Comparison of ENCODE assay signal across 14 cellular contexts in the genomic region with DNA sequence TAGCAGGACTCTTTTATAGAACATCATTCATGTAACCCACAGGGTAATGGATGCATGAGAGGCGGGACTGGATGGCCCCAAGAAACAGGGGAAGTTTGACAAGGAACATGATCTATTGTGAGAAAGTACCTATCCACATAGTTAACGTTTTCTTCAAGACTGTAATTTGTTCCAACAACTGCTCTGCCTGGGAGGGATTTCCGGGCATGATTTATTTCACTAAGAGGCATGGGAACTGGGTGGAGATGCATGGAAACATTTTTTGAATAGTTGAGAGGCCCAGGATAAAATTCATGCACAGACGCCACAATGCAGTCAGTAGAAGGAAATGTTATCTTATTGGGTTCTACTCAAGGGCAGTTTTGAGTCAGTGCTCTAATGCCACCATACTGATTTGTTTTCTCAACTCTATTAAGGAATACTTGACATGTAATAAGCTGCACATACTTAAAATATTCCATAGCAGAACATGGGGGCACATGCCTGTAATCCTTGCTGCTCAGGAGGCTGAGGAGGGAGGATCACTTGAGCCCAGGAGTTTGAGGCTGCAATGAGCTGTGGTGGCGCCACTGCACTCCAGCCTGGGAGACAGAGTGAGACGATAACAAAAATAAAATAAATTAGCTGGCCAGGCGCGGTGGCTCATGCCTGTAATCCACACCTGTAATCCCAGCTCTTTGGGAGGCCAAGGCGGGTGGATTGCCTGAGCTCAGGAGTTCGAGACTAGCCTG. TPM values are rescaled to one million over a fixed set of nuclear protein-coding genes. Genes with fewer than 3 reads are reported as not detected.
A peak's percentile ranks its signal among the peaks of the same experiment; 100 is the strongest.
DNase-seq lines count a peak whose midpoint lies in the region; ATAC-seq, FAIRE-seq and TF ChIP-seq lines count a peak whose summit lies in the region.
"Had no signal": no experiment of that assay in that cellular context is flagged by ENCODE, and none has a peak within 500 bp of the region (broad histone marks: within the 10 kb centered on the region; RNA-seq: fewer than 3 reads in every experiment).

No MANE protein-coding gene starts in this region.

- H3K27ac ChIP-seq in HepG2 (ENCODE audit: extremely low read length, insufficient read depth, low read length) (no peak overlapping the region), right lobe of liver (no peak overlapping the region), gastroesophageal sphincter (peak overlapping the region in 2 of 4 donors; percentile 43 to 54), aorta (ENCODE audit: low read depth in 1 of 2, low read length in 2 of 2) (peak overlapping the region in 1 of 2 donors; percentile 26), small intestine (ENCODE audit: low read depth in 1 of 2, low read length in 1 of 2) (no peak overlapping the region)
- H3K27ac ChIP-seq: ovary had no signal

- H3K36me3 ChIP-seq in HepG2 (replicated peaks in 1 of 2; ENCODE audit: control insufficient read depth in 1 of 2, insufficient read depth in 2 of 2, low read length in 2 of 2) (no peaks in the 10 kb centered on the region), right lobe of liver (no peaks in the 10 kb centered on the region), gastroesophageal sphincter (no peaks in the 10 kb centered on the region), aorta (ENCODE audit: control insufficient read depth in 1 of 2, insufficient read depth in 2 of 2, low read length in 1 of 2) (no peaks in the 10 kb centered on the region), small intestine (ENCODE audit: control insufficient read depth in 2 of 2, insufficient read depth in 2 of 2, low read length in 2 of 2) (no peaks in the 10 kb centered on the region)
- H3K36me3 ChIP-seq: ovary had no signal

- peaks cover 1 to 14% of the 10 kb centered on the region in 2 experiments; a peak in 3 of 5 replicates for H3K27me3 ChIP-seq in HepG2 (ENCODE audit: control insufficient read depth in 1 of 2, insufficient read depth in 2 of 2, low read length in 2 of 2)
- H3K27me3 ChIP-seq in right lobe of liver: no peaks in the 10 kb centered on the region
- H3K27me3 ChIP-seq in gastroesophageal sphincter: peaks cover 37% of the 10 kb centered on the region
- no peaks in the 10 kb centered on the region for H3K27me3 ChIP-seq in aorta (ENCODE audit: control insufficient read depth in 1 of 2, insufficient read depth in 2 of 2, low read length in 1 of 2)
- H3K27me3 ChIP-seq in small intestine (ENCODE audit: control insufficient read depth in 2 of 2, insufficient read depth in 2 of 2, low read length in 2 of 2): no peaks in the 10 kb centered on the region
- H3K27me3 ChIP-seq: ovary had no signal

- H3K9me3 ChIP-seq in HepG2 (ENCODE audit: low read length): no peaks in the 10 kb centered on the region
- no peaks in the 10 kb centered on the region for H3K9me3 ChIP-seq in right lobe of liver
- no peaks in the 10 kb centered on the region for H3K9me3 ChIP-seq in gastroesophageal sphincter
- H3K9me3 ChIP-seq in aorta (ENCODE audit: control insufficient read depth, low read length): no peaks in the 10 kb centered on the region
- no peaks in the 10 kb centered on the region for H3K9me3 ChIP-seq in small intestine (ENCODE audit: control insufficient read depth, low read depth)
- H3K9me3 ChIP-seq: ovary had no signal

- H3K4me1 ChIP-seq in HepG2 (ENCODE audit: insufficient read depth, low read length) (peaks cover 20% of the 10 kb centered on the region; the same call in 1 of the 2 replicates), right lobe of liver (no peaks in the 10 kb centered on the region), gastroesophageal sphincter (no peaks in the 10 kb centered on the region), aorta (ENCODE audit: control insufficient read depth in 1 of 2, insufficient read depth in 2 of 2, low read length in 2 of 2) (no peaks in the 10 kb centered on the region), small intestine (ENCODE audit: control insufficient read depth in 2 of 2, insufficient read depth in 1 of 2, low read depth in 1 of 2, low read length in 1 of 2) (no peaks in the 10 kb centered on the region)

- TF ChIP-seq CTCF in HepG2 (CRISPR knock-in tag; IDR thresholded peaks at IDR 0.05): no peak
- no peak for TF ChIP-seq CTCF in right lobe of liver (IDR thresholded peaks at IDR 0.05)
- TF ChIP-seq CTCF in gastroesophageal sphincter (IDR thresholded peaks at IDR 0.05): no peak

- POLR2A ChIA-PET in HepG2 (lab: Yijun Ruan, JAX): no interaction called here

- H3K4me3 ChIP-seq in HepG2 (replicated peaks in 1 of 3; ENCODE audit: insufficient read depth in 1 of 3, low read depth in 2 of 3, low read length in 3 of 3) (no peak overlapping the region), right lobe of liver (no peak overlapping the region), gastroesophageal sphincter (no peak overlapping the region), aorta (ENCODE audit: low read length in 2 of 2) (no peak overlapping the region), small intestine (ENCODE audit: low read depth in 1 of 2, low read length in 2 of 2) (no peak overlapping the region)
- H3K4me3 ChIP-seq: ovary had no signal

- CTCF ChIA-PET in HepG2 (lab: Yijun Ruan, JAX; ENCODE audit: low intra/inter-chr PET ratio, low total read pairs): no interaction called here

- 51% methylated on average over 10 of the region's 10 CpGs for WGBS in HepG2 (ENCODE audit: low lambda C conversion rate)
- WGBS in right lobe of liver (ENCODE audit: insufficient coverage, low coverage, low lambda C conversion rate, missing lambda C conversion rate): 74% methylated on average over 10 of the region's 10 CpGs
- 15 to 56% methylated on average over 4 to 8 of the region's 10 CpGs for WGBS in gastroesophageal sphincter (ENCODE audit: low coverage in 1 of 2), 2 donors
- 41 to 44% methylated on average over 10 of the region's 10 CpGs for WGBS in aorta, 2 donors
- WGBS in small intestine, 3 donors: 68 to 82% (median 78%) methylated on average over 10 of the region's 10 CpGs

- intact Hi-C loops in HepG2 (cut with micrococcal nuclease; ENCODE audit: unreplicated experiment) (no loop called here), right lobe of liver (cut with DNase I) (no loop called here), aorta (cut with DNase I) (no loop called here)

- H3K9ac ChIP-seq in HepG2 (ENCODE audit: insufficient read depth, low read depth, low read length): no peak overlapping the region

- in situ Hi-C loops in HepG2 (cut with HindIII; ENCODE audit: extremely low pct_ligation_motif_present, low pct_unique_long_range_greater_than_20kb): no loop called here

- DNase-seq in HepG2 (ENCODE audit: low spot score) (no peak), right lobe of liver (no peak), astrocyte of the hippocampus (ENCODE audit: low read depth, low spot score) (peak; percentile 81), aorta (no peak), small intestine (no peak), DMS79 (lab: John Stamatoyannopoulos, UW) (no peak)
- DNase-seq in stimulated activated CD4-positive, alpha-beta T cell treated with anti-CD3 and anti-CD28 coated beads, Interleukin-4, amount 100 ng/mL, for 4 hours: no peak
- DNase-seq: activated gamma-delta T cell, Kasumi-1, NCI-H2029 treated with DMSO at 0.1 percent for 48 hours, ovary had no signal

- no peak overlapping the region for H3K4me2 ChIP-seq in HepG2 (ENCODE audit: low read depth, low read length)

- TF ChIP-seq EP300 in HepG2 (IDR thresholded peaks at IDR 0.05; ENCODE audit: low read depth in 2 of 2, low read length in 2 of 2): no peak
- no peak for TF ChIP-seq EP300 in HepG2 (CRISPR knock-in tag; IDR thresholded peaks at IDR 0.05; ENCODE audit: borderline replicate concordance)
- TF ChIP-seq EP300 in gastroesophageal sphincter (IDR thresholded peaks at IDR 0.05): no peak

- TF ChIP-seq RAD21 in HepG2 (CRISPR knock-in tag; IDR thresholded peaks at IDR 0.05): no peak

- BruUV-seq in HepG2 (replicated peaks; lab: Mats Ljungman, UMichigan): no TSS peak

- no peaks in the 10 kb centered on the region for H4K20me1 ChIP-seq in HepG2 (ENCODE audit: insufficient read depth, low read length)

- FAIRE-seq in HepG2 (lab: Jason Lieb, UNC) (no peak), small intestine (lab: Jason Lieb, UNC) (no peak)
- FAIRE-seq: colon, G401.6 had no signal

- ATAC-seq in HepG2: no peak
- ATAC-seq in right lobe of liver: no peak
- peak; percentile 36 for ATAC-seq in gastroesophageal sphincter
- peak; percentile 22 for ATAC-seq in aorta (ENCODE audit: low FRiP score)

- H3K79me2 ChIP-seq in HepG2 (ENCODE audit: insufficient read depth, low read length): no peaks in the 10 kb centered on the region

- no peak overlapping the region for H2AFZ ChIP-seq in HepG2 (ENCODE audit: low read length)

- no peak for TF ChIP-seq POLR2A in HepG2 (IDR thresholded peaks at IDR 0.05; ENCODE audit: insufficient read depth in 1 of 2, low read depth in 2 of 2, low read length in 2 of 2)
- TF ChIP-seq POLR2A in right lobe of liver (IDR thresholded peaks at IDR 0.05): no peak
- no peak for TF ChIP-seq POLR2A in gastroesophageal sphincter (IDR thresholded peaks at IDR 0.05)

RNA-seq across cellular contexts. Expression of gene ATG4D, which starts 9.9 kb away (rescaled TPM):
- total RNA-seq in HepG2 (2016; rRNA removed; fragmentation: Illumina TruSeq; extraction: Trizol): 9.3 and 19.0 TPM in 2 replicates
- 20.9 and 26.1 TPM in 2 replicates for total RNA-seq in HepG2 (2016; cell fraction: cytosol; rRNA removed; fragmentation: Illumina TruSeq; extraction: Trizol; ENCODE audit: low read depth)
- total RNA-seq in HepG2 (2016; cell fraction: insoluble cytoplasmic fraction; rRNA removed; fragmentation: Illumina TruSeq; extraction: Trizol): 8.3 and 18.7 TPM in 2 replicates
- total RNA-seq in HepG2 (2016; cell fraction: membrane; rRNA removed; fragmentation: Illumina TruSeq; extraction: Trizol): 35.4 and 38.3 TPM in 2 replicates
- 17.2 TPM in 2 replicates for total RNA-seq in HepG2 (2016; cell fraction: nucleus; rRNA removed; fragmentation: Illumina TruSeq; extraction: Trizol)
- 17.8 and 22.9 TPM in 2 replicates for polyA plus RNA-seq in HepG2 (2011; rRNA removed)
- polyA plus RNA-seq in HepG2 (2011; cell fraction: cytosol; rRNA removed): 16.1 and 23.3 TPM in 2 replicates
- 60.1 and 73.0 TPM in 2 replicates for polyA plus RNA-seq in HepG2 (2011; cell fraction: nucleus; rRNA removed)
- 16.8 and 18.5 TPM in 2 replicates for polyA plus RNA-seq in HepG2 (2012)
- 22.2 and 28.5 TPM in 2 replicates for polyA plus RNA-seq in HepG2 (2016; cell fraction: cytosol; fragmentation: Illumina TruSeq; extraction: Trizol; ENCODE audit: low read depth)
- 11.1 and 14.6 TPM in 2 replicates for polyA plus RNA-seq in HepG2 (2016; cell fraction: insoluble cytoplasmic fraction; fragmentation: Illumina TruSeq; extraction: Trizol; ENCODE audit: low read depth)
- 29.9 and 35.4 TPM in 2 replicates for polyA plus RNA-seq in HepG2 (2016; cell fraction: membrane; fragmentation: Illumina TruSeq; extraction: Trizol; ENCODE audit: low read depth)
- 35.0 and 45.7 TPM in 2 replicates for polyA plus RNA-seq in HepG2 (2016; cell fraction: nucleus; fragmentation: Illumina TruSeq; extraction: Trizol; ENCODE audit: insufficient read depth, low read depth)
- 33.4 and 51.6 TPM in 2 replicates for polyA minus RNA-seq in HepG2 (2011; rRNA and poly(A)+ RNA removed; ENCODE audit: low replicate concordance)
- polyA minus RNA-seq in HepG2 (2011; cell fraction: cytosol; rRNA and poly(A)+ RNA removed): 18.5 and 22.9 TPM in 2 replicates
- polyA minus RNA-seq in HepG2 (2011; cell fraction: nucleus; rRNA and poly(A)+ RNA removed): 13.3 and 16.9 TPM in 2 replicates
- 10 to 100 TPM in 4 of 6 experiments, 1 to 10 TPM in 2; 8.1 to 19.7 (median 11.8) TPM for total RNA-seq in right lobe of liver
- total RNA-seq in gastroesophageal sphincter: 10 to 100 TPM; 18.4 to 35.6 (median 24.9) TPM
- 10 to 100 TPM; 14.0 to 17.2 TPM for total RNA-seq in aorta
- 10 to 100 TPM; 17.7 to 42.6 TPM for polyA plus RNA-seq in aorta
- polyA plus RNA-seq in small intestine: 100 to 1,000 TPM in 2 of 3 donors, 10 to 100 TPM in 1; 49.0 to 181 (median 161) TPM

RNA-seq across cellular contexts. Expression of gene S1PR5, which starts 16.6 kb away (rescaled TPM):
- not detected in 2 replicates for total RNA-seq in HepG2 (2016; rRNA removed; fragmentation: Illumina TruSeq; extraction: Trizol)
- not detected in 2 replicates for total RNA-seq in HepG2 (2016; cell fraction: cytosol; rRNA removed; fragmentation: Illumina TruSeq; extraction: Trizol; ENCODE audit: low read depth)
- total RNA-seq in HepG2 (2016; cell fraction: insoluble cytoplasmic fraction; rRNA removed; fragmentation: Illumina TruSeq; extraction: Trizol): 0.09 TPM in 1 of 2 replicates, not detected in the other
- not detected in 2 replicates for total RNA-seq in HepG2 (2016; cell fraction: membrane; rRNA removed; fragmentation: Illumina TruSeq; extraction: Trizol)
- total RNA-seq in HepG2 (2016; cell fraction: nucleus; rRNA removed; fragmentation: Illumina TruSeq; extraction: Trizol): not detected in 2 replicates
- 0.04 TPM in 1 of 2 replicates, not detected in the other for polyA plus RNA-seq in HepG2 (2011; rRNA removed)
- 0.04 TPM in 1 of 2 replicates, not detected in the other for polyA plus RNA-seq in HepG2 (2011; cell fraction: cytosol; rRNA removed)
- not detected in 2 replicates for polyA plus RNA-seq in HepG2 (2011; cell fraction: nucleus; rRNA removed)
- polyA plus RNA-seq in HepG2 (2012): not detected in 2 replicates
- polyA plus RNA-seq in HepG2 (2016; cell fraction: cytosol; fragmentation: Illumina TruSeq; extraction: Trizol; ENCODE audit: low read depth): not detected in 2 replicates
- not detected in 2 replicates for polyA plus RNA-seq in HepG2 (2016; cell fraction: insoluble cytoplasmic fraction; fragmentation: Illumina TruSeq; extraction: Trizol; ENCODE audit: low read depth)
- polyA plus RNA-seq in HepG2 (2016; cell fraction: membrane; fragmentation: Illumina TruSeq; extraction: Trizol; ENCODE audit: low read depth): not detected in 2 replicates
- not detected in 2 replicates for polyA plus RNA-seq in HepG2 (2016; cell fraction: nucleus; fragmentation: Illumina TruSeq; extraction: Trizol; ENCODE audit: insufficient read depth, low read depth)
- 0.72 TPM in 1 of 2 replicates, not detected in the other for polyA minus RNA-seq in HepG2 (2011; rRNA and poly(A)+ RNA removed; ENCODE audit: low replicate concordance)
- polyA minus RNA-seq in HepG2 (2011; cell fraction: cytosol; rRNA and poly(A)+ RNA removed): not detected in 2 replicates
- polyA minus RNA-seq in HepG2 (2011; cell fraction: nucleus; rRNA and poly(A)+ RNA removed): not detected in 2 replicates
- total RNA-seq in right lobe of liver: under 1 TPM in 5 of 6 experiments, not detected in 1; 0.20 to 0.43 (median 0.35) TPM
- total RNA-seq in gastroesophageal sphincter: 1 to 10 TPM in 1 of 4 donors, not detected in 3; 1.1 TPM
- under 1 TPM; 0.39 to 0.99 TPM for total RNA-seq in aorta
- polyA plus RNA-seq in aorta: 1 to 10 TPM; 1.3 to 1.6 TPM
- polyA plus RNA-seq in small intestine: under 1 TPM in 1 of 3 donors, not detected in 2; 0.09 TPM

RNA-seq across cellular contexts. Expression of gene KEAP1, which starts 30.7 kb away (rescaled TPM):
- total RNA-seq in HepG2 (2016; rRNA removed; fragmentation: Illumina TruSeq; extraction: Trizol) (72.9 and 75.5 TPM in 2 replicates), right lobe of liver (10 to 100 TPM; 36.7 to 60.7 (median 41.2) TPM), gastroesophageal sphincter (10 to 100 TPM; 62.1 to 80.3 (median 69.8) TPM), aorta (10 to 100 TPM; 43.6 to 62.8 TPM)
- 37.8 and 38.2 TPM in 2 replicates for total RNA-seq in HepG2 (2016; cell fraction: cytosol; rRNA removed; fragmentation: Illumina TruSeq; extraction: Trizol; ENCODE audit: low read depth)
- total RNA-seq in HepG2 (2016; cell fraction: insoluble cytoplasmic fraction; rRNA removed; fragmentation: Illumina TruSeq; extraction: Trizol): 60.9 and 73.7 TPM in 2 replicates
- 75.5 and 78.9 TPM in 2 replicates for total RNA-seq in HepG2 (2016; cell fraction: membrane; rRNA removed; fragmentation: Illumina TruSeq; extraction: Trizol)
- total RNA-seq in HepG2 (2016; cell fraction: nucleus; rRNA removed; fragmentation: Illumina TruSeq; extraction: Trizol): 35.4 and 45.7 TPM in 2 replicates
- polyA plus RNA-seq in HepG2 (2011; rRNA removed) (56.7 and 72.4 TPM in 2 replicates), aorta (10 to 100 TPM; 30.9 to 56.2 TPM), small intestine (10 to 100 TPM; 44.0 to 73.8 (median 68.9) TPM)
- 40.4 and 55.8 TPM in 2 replicates for polyA plus RNA-seq in HepG2 (2011; cell fraction: cytosol; rRNA removed)
- 51.5 and 70.2 TPM in 2 replicates for polyA plus RNA-seq in HepG2 (2011; cell fraction: nucleus; rRNA removed)
- polyA plus RNA-seq in HepG2 (2012): 46.5 and 50.3 TPM in 2 replicates
- polyA plus RNA-seq in HepG2 (2016; cell fraction: cytosol; fragmentation: Illumina TruSeq; extraction: Trizol; ENCODE audit: low read depth): 24.3 and 29.7 TPM in 2 replicates
- 71.7 and 84.0 TPM in 2 replicates for polyA plus RNA-seq in HepG2 (2016; cell fraction: insoluble cytoplasmic fraction; fragmentation: Illumina TruSeq; extraction: Trizol; ENCODE audit: low read depth)
- polyA plus RNA-seq in HepG2 (2016; cell fraction: membrane; fragmentation: Illumina TruSeq; extraction: Trizol; ENCODE audit: low read depth): 56.3 and 60.2 TPM in 2 replicates
- polyA plus RNA-seq in HepG2 (2016; cell fraction: nucleus; fragmentation: Illumina TruSeq; extraction: Trizol; ENCODE audit: insufficient read depth, low read depth): 62.2 and 71.4 TPM in 2 replicates
- polyA minus RNA-seq in HepG2 (2011; rRNA and poly(A)+ RNA removed; ENCODE audit: low replicate concordance): 113 and 248 TPM in 2 replicates
- 40.0 and 43.1 TPM in 2 replicates for polyA minus RNA-seq in HepG2 (2011; cell fraction: cytosol; rRNA and poly(A)+ RNA removed)
- 24.3 and 29.7 TPM in 2 replicates for polyA minus RNA-seq in HepG2 (2011; cell fraction: nucleus; rRNA and poly(A)+ RNA removed)

RNA-seq across cellular contexts. Expression of gene KRI1, which starts 32.0 kb away (rescaled TPM):
- total RNA-seq in HepG2 (2016; rRNA removed; fragmentation: Illumina TruSeq; extraction: Trizol) (10.2 and 11.7 TPM in 2 replicates), right lobe of liver (1 to 10 TPM; 5.8 to 9.6 (median 8.5) TPM), gastroesophageal sphincter (10 to 100 TPM; 16.0 to 28.0 (median 20.1) TPM), aorta (10 to 100 TPM; 15.8 to 18.9 TPM)
- 2.3 and 3.1 TPM in 2 replicates for total RNA-seq in HepG2 (2016; cell fraction: cytosol; rRNA removed; fragmentation: Illumina TruSeq; extraction: Trizol; ENCODE audit: low read depth)
- 8.4 and 12.8 TPM in 2 replicates for total RNA-seq in HepG2 (2016; cell fraction: insoluble cytoplasmic fraction; rRNA removed; fragmentation: Illumina TruSeq; extraction: Trizol)
- 3.2 and 3.9 TPM in 2 replicates for total RNA-seq in HepG2 (2016; cell fraction: membrane; rRNA removed; fragmentation: Illumina TruSeq; extraction: Trizol)
- 9.0 and 10.0 TPM in 2 replicates for total RNA-seq in HepG2 (2016; cell fraction: nucleus; rRNA removed; fragmentation: Illumina TruSeq; extraction: Trizol)
- polyA plus RNA-seq in HepG2 (2011; rRNA removed) (9.1 and 12.7 TPM in 2 replicates), aorta (10 to 100 TPM in 1 of 2 donors, 1 to 10 TPM in 1; 6.4 to 41.0 TPM), small intestine (10 to 100 TPM; 14.8 to 18.2 (median 18.1) TPM)
- polyA plus RNA-seq in HepG2 (2011; cell fraction: cytosol; rRNA removed): 4.8 and 4.9 TPM in 2 replicates
- polyA plus RNA-seq in HepG2 (2011; cell fraction: nucleus; rRNA removed): 29.3 and 32.2 TPM in 2 replicates
- 12.5 and 15.9 TPM in 2 replicates for polyA plus RNA-seq in HepG2 (2012)
- 1.9 and 2.1 TPM in 2 replicates for polyA plus RNA-seq in HepG2 (2016; cell fraction: cytosol; fragmentation: Illumina TruSeq; extraction: Trizol; ENCODE audit: low read depth)
- 11.0 and 12.8 TPM in 2 replicates for polyA plus RNA-seq in HepG2 (2016; cell fraction: insoluble cytoplasmic fraction; fragmentation: Illumina TruSeq; extraction: Trizol; ENCODE audit: low read depth)
- 3.0 and 4.1 TPM in 2 replicates for polyA plus RNA-seq in HepG2 (2016; cell fraction: membrane; fragmentation: Illumina TruSeq; extraction: Trizol; ENCODE audit: low read depth)
- 59.6 and 63.0 TPM in 2 replicates for polyA plus RNA-seq in HepG2 (2016; cell fraction: nucleus; fragmentation: Illumina TruSeq; extraction: Trizol; ENCODE audit: insufficient read depth, low read depth)
- 12.6 and 33.9 TPM in 2 replicates for polyA minus RNA-seq in HepG2 (2011; rRNA and poly(A)+ RNA removed; ENCODE audit: low replicate concordance)
- 5.1 and 8.9 TPM in 2 replicates for polyA minus RNA-seq in HepG2 (2011; cell fraction: cytosol; rRNA and poly(A)+ RNA removed)
- polyA minus RNA-seq in HepG2 (2011; cell fraction: nucleus; rRNA and poly(A)+ RNA removed): 8.8 and 9.8 TPM in 2 replicates

RNA-seq across cellular contexts. Expression of gene CDKN2D, which starts 35.0 kb away (rescaled TPM):
- total RNA-seq in HepG2 (2016; rRNA removed; fragmentation: Illumina TruSeq; extraction: Trizol): 4.8 and 5.4 TPM in 2 replicates
- 4.1 and 5.0 TPM in 2 replicates for total RNA-seq in HepG2 (2016; cell fraction: cytosol; rRNA removed; fragmentation: Illumina TruSeq; extraction: Trizol; ENCODE audit: low read depth)
- total RNA-seq in HepG2 (2016; cell fraction: insoluble cytoplasmic fraction; rRNA removed; fragmentation: Illumina TruSeq; extraction: Trizol): 4.8 and 5.1 TPM in 2 replicates
- 7.2 and 8.5 TPM in 2 replicates for total RNA-seq in HepG2 (2016; cell fraction: membrane; rRNA removed; fragmentation: Illumina TruSeq; extraction: Trizol)
- 2.6 and 3.2 TPM in 2 replicates for total RNA-seq in HepG2 (2016; cell fraction: nucleus; rRNA removed; fragmentation: Illumina TruSeq; extraction: Trizol)
- 8.0 and 8.6 TPM in 2 replicates for polyA plus RNA-seq in HepG2 (2011; rRNA removed)
- polyA plus RNA-seq in HepG2 (2011; cell fraction: cytosol; rRNA removed): 9.2 and 13.0 TPM in 2 replicates
- 7.4 and 7.6 TPM in 2 replicates for polyA plus RNA-seq in HepG2 (2011; cell fraction: nucleus; rRNA removed)
- 2.5 and 6.6 TPM in 2 replicates for polyA plus RNA-seq in HepG2 (2012)
- 6.2 and 7.7 TPM in 2 replicates for polyA plus RNA-seq in HepG2 (2016; cell fraction: cytosol; fragmentation: Illumina TruSeq; extraction: Trizol; ENCODE audit: low read depth)
- polyA plus RNA-seq in HepG2 (2016; cell fraction: insoluble cytoplasmic fraction; fragmentation: Illumina TruSeq; extraction: Trizol; ENCODE audit: low read depth): 6.3 and 8.0 TPM in 2 replicates
- polyA plus RNA-seq in HepG2 (2016; cell fraction: membrane; fragmentation: Illumina TruSeq; extraction: Trizol; ENCODE audit: low read depth): 8.2 and 8.7 TPM in 2 replicates
- polyA plus RNA-seq in HepG2 (2016; cell fraction: nucleus; fragmentation: Illumina TruSeq; extraction: Trizol; ENCODE audit: insufficient read depth, low read depth): 11.5 and 12.4 TPM in 2 replicates
- polyA minus RNA-seq in HepG2 (2011; rRNA and poly(A)+ RNA removed; ENCODE audit: low replicate concordance): 7.8 and 7.9 TPM in 2 replicates
- polyA minus RNA-seq in HepG2 (2011; cell fraction: cytosol; rRNA and poly(A)+ RNA removed): 1.8 and 2.3 TPM in 2 replicates
- 0.39 and 0.87 TPM in 2 replicates for polyA minus RNA-seq in HepG2 (2011; cell fraction: nucleus; rRNA and poly(A)+ RNA removed)
- total RNA-seq in right lobe of liver: 1 to 10 TPM in 4 of 6 experiments, under 1 TPM in 2; 0.97 to 2.8 (median 2.0) TPM
- total RNA-seq in gastroesophageal sphincter: 10 to 100 TPM in 2 of 4 donors, 1 to 10 TPM in 2; 5.4 to 15.9 (median 10.6) TPM
- 10 to 100 TPM; 11.8 to 19.2 TPM for total RNA-seq in aorta
- polyA plus RNA-seq in aorta: 10 to 100 TPM; 17.9 to 23.0 TPM
- polyA plus RNA-seq in small intestine: 10 to 100 TPM; 13.0 to 19.0 (median 15.4) TPM

Comparison
In these comparisons a context has a peak if more than half of its experiments do, and no peak if none do; other contexts are left out.
1. ATAC-seq: peak in gastroesophageal sphincter (single experiment) and aorta (single experiment); none in HepG2 (single experiment) and right lobe of liver (0 of 4).